20 cellular contexts compared by ENCODE assay signal in the genomic region with DNA sequence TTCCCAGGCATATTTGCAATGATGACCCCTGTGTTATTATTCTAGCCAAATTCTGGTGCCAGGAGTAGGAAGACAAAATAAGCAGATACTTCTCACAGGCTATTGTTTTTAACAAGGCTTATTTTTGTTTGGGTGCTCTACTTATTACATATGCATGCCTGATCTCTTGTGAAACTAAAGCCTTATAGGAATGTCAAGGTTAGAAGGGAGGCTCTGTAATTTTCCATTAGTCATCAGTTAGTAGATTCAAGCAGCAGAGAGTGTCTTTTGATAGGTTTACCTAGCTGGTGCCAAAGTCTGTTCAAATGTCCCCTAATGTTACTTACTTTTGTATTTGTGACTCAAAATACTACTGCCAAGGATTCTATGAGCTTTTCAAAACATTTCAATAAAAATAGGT. TPM values are rescaled to one million over a fixed set of nuclear protein-coding genes. Genes with fewer than 3 reads are reported as not detected.
DNase-seq lines count a peak whose midpoint lies in the region; ATAC-seq, FAIRE-seq and TF ChIP-seq lines count a peak whose summit lies in the region.
"Had no signal": no experiment of that assay in that cellular context is flagged by ENCODE, and none has a peak within 500 bp of the region (broad histone marks: within the 10 kb centered on the region; RNA-seq: fewer than 3 reads in every experiment).

No MANE protein-coding gene starts in this region.

- no TSS peak for BruUV-seq in HepG2 (replicated peaks; lab: Mats Ljungman, UMichigan)

- H3K9ac ChIP-seq in HepG2 (ENCODE audit: insufficient read depth, low read depth, low read length), result no peak overlapping the region

- H3K4me3 Mint-ChIP-seq in activated T-helper 1 cell treated with anti-CD3 and anti-CD28 coated beads, Interleukin-12 subunit alpha, Interleukin-12 subunit beta, Interleukin-2, Interleukin-4 antibody, amounts not matched to agents 30 ng/mL and 10 ng/mL and 1 ng/mL, durations not matched to agents 14 hours and 24 hours and 36 hours, result no peak overlapping the region
- H3K4me3 Mint-ChIP-seq in stimulated activated memory B cell treated with anti-CD40 and anti-IgM and Interleukin-4, amounts not matched to agents 10 μg/mL and 1 μg/mL and 100 μg/mL, for 72 hours, result no peak overlapping the region
- H3K4me3 Mint-ChIP-seq: activated naive CD4-positive, alpha-beta T cell treated with anti-CD3 and anti-CD28 coated beads, Interleukin-2, amount 10 ng/mL, durations not matched to agents 7 days and 5 days; CD14-positive monocyte; type B pancreatic cell had no signal

- H3K4me3 ChIP-seq in HepG2 (replicated peaks in 1 of 3; ENCODE audit: insufficient read depth in 1 of 3, low read depth in 2 of 3, low read length in 3 of 3), result no peak overlapping the region; a peak in 1 of 6 replicates
- no peak overlapping the region for H3K4me3 ChIP-seq in right lobe of liver
- H3K4me3 ChIP-seq in astrocyte of the cerebellum (ENCODE audit: low read depth, low read length), result no peak overlapping the region
- H3K4me3 ChIP-seq in uterus, result no peak overlapping the region
- H3K4me3 ChIP-seq: SK-N-MC, spleen had no signal

- DNase-seq in HepG2 (ENCODE audit: low spot score) (peak; percentile 88), right lobe of liver (no peak), astrocyte of the cerebellum (ENCODE audit: low read depth) (peak; percentile 23), iPS-NIHi7 (ENCODE audit: extremely low spot score) (peak; percentile 15), NCI-H1930 (lab: John Stamatoyannopoulos, UW) (no peak), uterus (no peak)
- DNase-seq in activated T-helper 1 cell treated with anti-CD3 and anti-CD28 coated beads, Interleukin-12 subunit alpha, Interleukin-12 subunit beta, Interleukin-2, Interleukin-4 antibody, amounts not matched to agents 30 ng/mL and 10 ng/mL and 1 ng/mL, durations not matched to agents 14 hours and 24 hours and 36 hours (ENCODE audit: low spot score), result no peak
- DNase-seq: 8988T; activated CD4-positive, alpha-beta T cell treated with anti-CD3 and anti-CD28 coated beads, Interleukin-2, amount 50 U/mL, for 1 hour; activated naive CD4-positive, alpha-beta T cell treated with anti-CD3 and anti-CD28 coated beads, Interleukin-2, amount 10 ng/mL, durations not matched to agents 7 days and 5 days; activated T-cell treated with anti-CD3 and anti-CD28 coated beads for 4 hours; hippocampal formation; Kasumi-1; NCI-H510A; spleen; stimulated activated naive CD4-positive, alpha-beta T cell treated with Interleukin-2 at 50 U/mL for 16 hours had no signal

- H4K20me1 ChIP-seq in HepG2 (ENCODE audit: insufficient read depth, low read length), result no peaks in the 10 kb centered on the region

- POLR2A ChIA-PET in HepG2 (lab: Yijun Ruan, JAX), result interaction anchor here (2.4 kb wide), 1 partner anchor 11 kb away, joined by 29 read pairs; the partner anchor contains the start of gene TMEM106B

- no peak for FAIRE-seq in HepG2 (lab: Jason Lieb, UNC)

- intact Hi-C loops in HepG2 (cut with micrococcal nuclease; ENCODE audit: unreplicated experiment) (loop anchor here (1.0 kb wide), 1 partner anchor 12 kb away; the partner anchor contains the start of gene TMEM106B), right lobe of liver (cut with DNase I) (no loop called here), uterus (cut with DNase I; ENCODE audit: low total_unique reads) (no loop called here)
- intact Hi-C loops in activated T-helper 1 cell treated with anti-CD3 and anti-CD28 coated beads, Interleukin-12 subunit alpha, Interleukin-12 subunit beta, Interleukin-2, Interleukin-4 antibody, amounts not matched to agents 30 ng/mL and 10 ng/mL and 1 ng/mL, durations not matched to agents 14 hours and 24 hours and 36 hours (cut with micrococcal nuclease), result no loop called here

- peak overlapping the region; percentile 45 for H3K4me2 ChIP-seq in HepG2 (ENCODE audit: low read depth, low read length)

- H2AFZ ChIP-seq in HepG2 (ENCODE audit: low read length), result peak overlapping the region; percentile 82

- TF ChIP-seq EP300 in HepG2 (IDR thresholded peaks at IDR 0.05; ENCODE audit: low read depth in 2 of 2, low read length in 2 of 2) (peak in 1 of 2 experiments; percentile 85; a peak in 2 of 4 replicates), HepG2 (CRISPR knock-in tag; IDR thresholded peaks at IDR 0.05; ENCODE audit: borderline replicate concordance) (no peak)

- TF ChIP-seq POLR2A in HepG2 (IDR thresholded peaks at IDR 0.05; ENCODE audit: insufficient read depth in 1 of 2, low read depth in 2 of 2, low read length in 2 of 2), result no peak
- no peak for TF ChIP-seq POLR2A in right lobe of liver (IDR thresholded peaks at IDR 0.05)
- no peak for TF ChIP-seq POLR2A in uterus (IDR thresholded peaks at IDR 0.05)

- ATAC-seq in HepG2 (peak; percentile 94), right lobe of liver (no peak)
- no peak for ATAC-seq in stimulated activated memory B cell treated with anti-CD40 and anti-IgM and Interleukin-4, amounts not matched to agents 10 μg/mL and 1 μg/mL and 100 μg/mL, for 72 hours

- CTCF ChIA-PET in HepG2 (lab: Yijun Ruan, JAX; ENCODE audit: low intra/inter-chr PET ratio, low total read pairs), result no interaction called here

- H3K36me3 ChIP-seq in HepG2 (replicated peaks in 1 of 2; ENCODE audit: control insufficient read depth in 1 of 2, insufficient read depth in 2 of 2, low read length in 2 of 2) (no peaks in the 10 kb centered on the region), right lobe of liver (no peaks in the 10 kb centered on the region), uterus (no peaks in the 10 kb centered on the region)
- H3K36me3 ChIP-seq: spleen had no signal

- H3K9me3 ChIP-seq in HepG2 (ENCODE audit: low read length), result no peaks in the 10 kb centered on the region
- H3K9me3 ChIP-seq in right lobe of liver, result no peaks in the 10 kb centered on the region
- H3K9me3 ChIP-seq in uterus, result no peaks in the 10 kb centered on the region
- H3K9me3 ChIP-seq: spleen had no signal

- H3K9me3 Mint-ChIP-seq in activated T-helper 1 cell treated with anti-CD3 and anti-CD28 coated beads, Interleukin-12 subunit alpha, Interleukin-12 subunit beta, Interleukin-2, Interleukin-4 antibody, amounts not matched to agents 30 ng/mL and 10 ng/mL and 1 ng/mL, durations not matched to agents 14 hours and 24 hours and 36 hours, result no peaks in the 10 kb centered on the region
- H3K9me3 Mint-ChIP-seq in stimulated activated memory B cell treated with anti-CD40 and anti-IgM and Interleukin-4, amounts not matched to agents 10 μg/mL and 1 μg/mL and 100 μg/mL, for 72 hours, result no peaks in the 10 kb centered on the region
- H3K9me3 Mint-ChIP-seq: activated naive CD4-positive, alpha-beta T cell treated with anti-CD3 and anti-CD28 coated beads, Interleukin-2, amount 10 ng/mL, durations not matched to agents 7 days and 5 days; type B pancreatic cell had no signal

- H3K4me1 ChIP-seq in HepG2 (ENCODE audit: insufficient read depth, low read length) (peaks cover 27% of the 10 kb centered on the region), right lobe of liver (no peaks in the 10 kb centered on the region), uterus (no peaks in the 10 kb centered on the region)
- H3K4me1 ChIP-seq: spleen had no signal

- H3K79me2 ChIP-seq in HepG2 (ENCODE audit: insufficient read depth, low read length), result no peaks in the 10 kb centered on the region

- peaks cover 16% of the 10 kb centered on the region for H3K27me3 Mint-ChIP-seq in activated T-helper 1 cell treated with anti-CD3 and anti-CD28 coated beads, Interleukin-12 subunit alpha, Interleukin-12 subunit beta, Interleukin-2, Interleukin-4 antibody, amounts not matched to agents 30 ng/mL and 10 ng/mL and 1 ng/mL, durations not matched to agents 14 hours and 24 hours and 36 hours (ENCODE audit: insufficient read depth)
- peaks cover 31% of the 10 kb centered on the region for H3K27me3 Mint-ChIP-seq in stimulated activated memory B cell treated with anti-CD40 and anti-IgM and Interleukin-4, amounts not matched to agents 10 μg/mL and 1 μg/mL and 100 μg/mL, for 72 hours
- H3K27me3 Mint-ChIP-seq: type B pancreatic cell had no signal

- H3K4me1 Mint-ChIP-seq in activated T-helper 1 cell treated with anti-CD3 and anti-CD28 coated beads, Interleukin-12 subunit alpha, Interleukin-12 subunit beta, Interleukin-2, Interleukin-4 antibody, amounts not matched to agents 30 ng/mL and 10 ng/mL and 1 ng/mL, durations not matched to agents 14 hours and 24 hours and 36 hours (ENCODE audit: low read depth), result no peaks in the 10 kb centered on the region
- no peaks in the 10 kb centered on the region for H3K4me1 Mint-ChIP-seq in stimulated activated memory B cell treated with anti-CD40 and anti-IgM and Interleukin-4, amounts not matched to agents 10 μg/mL and 1 μg/mL and 100 μg/mL, for 72 hours
- H3K4me1 Mint-ChIP-seq: activated naive CD4-positive, alpha-beta T cell treated with anti-CD3 and anti-CD28 coated beads, Interleukin-2, amount 10 ng/mL, durations not matched to agents 7 days and 5 days; CD14-positive monocyte had no signal

- H3K36me3 Mint-ChIP-seq in activated T-helper 1 cell treated with anti-CD3 and anti-CD28 coated beads, Interleukin-12 subunit alpha, Interleukin-12 subunit beta, Interleukin-2, Interleukin-4 antibody, amounts not matched to agents 30 ng/mL and 10 ng/mL and 1 ng/mL, durations not matched to agents 14 hours and 24 hours and 36 hours (ENCODE audit: low read depth), result no peaks in the 10 kb centered on the region
- no peaks in the 10 kb centered on the region for H3K36me3 Mint-ChIP-seq in stimulated activated memory B cell treated with anti-CD40 and anti-IgM and Interleukin-4, amounts not matched to agents 10 μg/mL and 1 μg/mL and 100 μg/mL, for 72 hours
- H3K36me3 Mint-ChIP-seq: activated naive CD4-positive, alpha-beta T cell treated with anti-CD3 and anti-CD28 coated beads, Interleukin-2, amount 10 ng/mL, durations not matched to agents 7 days and 5 days; CD14-positive monocyte; type B pancreatic cell had no signal

- no peak overlapping the region for H3K27ac Mint-ChIP-seq in activated T-helper 1 cell treated with anti-CD3 and anti-CD28 coated beads, Interleukin-12 subunit alpha, Interleukin-12 subunit beta, Interleukin-2, Interleukin-4 antibody, amounts not matched to agents 30 ng/mL and 10 ng/mL and 1 ng/mL, durations not matched to agents 14 hours and 24 hours and 36 hours
- H3K27ac Mint-ChIP-seq in stimulated activated memory B cell treated with anti-CD40 and anti-IgM and Interleukin-4, amounts not matched to agents 10 μg/mL and 1 μg/mL and 100 μg/mL, for 72 hours, result no peak overlapping the region
- H3K27ac Mint-ChIP-seq: activated naive CD4-positive, alpha-beta T cell treated with anti-CD3 and anti-CD28 coated beads, Interleukin-2, amount 10 ng/mL, durations not matched to agents 7 days and 5 days; CD14-positive monocyte; type B pancreatic cell had no signal

- H3K27ac ChIP-seq in HepG2 (ENCODE audit: extremely low read length, insufficient read depth, low read length) (peak overlapping the region; percentile 45), right lobe of liver (no peak overlapping the region), uterus (no peak overlapping the region)
- H3K27ac ChIP-seq: SK-N-MC, spleen had no signal

- TF ChIP-seq RAD21 in HepG2 (CRISPR knock-in tag; IDR thresholded peaks at IDR 0.05), result no peak

- in situ Hi-C loops in HepG2 (cut with HindIII; ENCODE audit: extremely low pct_ligation_motif_present, low pct_unique_long_range_greater_than_20kb) (no loop called here), astrocyte of the cerebellum (cut with HindIII; ENCODE audit: low sequenced_read_pairs) (no loop called here)

- no peak for TF ChIP-seq CTCF in HepG2 (CRISPR knock-in tag; IDR thresholded peaks at IDR 0.05)
- TF ChIP-seq CTCF in right lobe of liver (IDR thresholded peaks at IDR 0.05), result no peak
- no peak for TF ChIP-seq CTCF in astrocyte of the cerebellum (IDR thresholded peaks at IDR 0.05; ENCODE audit: low read depth, low read length, missing control alignments)
- no peak for TF ChIP-seq CTCF in uterus (IDR thresholded peaks at IDR 0.05)

- H3K27me3 ChIP-seq in HepG2 (ENCODE audit: control insufficient read depth in 1 of 2, insufficient read depth in 2 of 2, low read length in 2 of 2) (no peaks in the 10 kb centered on the region), right lobe of liver (no peaks in the 10 kb centered on the region), uterus (no peaks in the 10 kb centered on the region)
- H3K27me3 ChIP-seq: spleen had no signal

RNA-seq across cellular contexts. Expression of gene TMEM106B, which starts 11.7 kb away (rescaled TPM):
- total RNA-seq in HepG2 (2016; rRNA removed; fragmentation: Illumina TruSeq; extraction: Trizol), result 23.4 and 25.1 TPM in 2 replicates
- total RNA-seq in HepG2 (2016; cell fraction: cytosol; rRNA removed; fragmentation: Illumina TruSeq; extraction: Trizol; ENCODE audit: low read depth), result 3.8 and 6.2 TPM in 2 replicates
- total RNA-seq in HepG2 (2016; cell fraction: insoluble cytoplasmic fraction; rRNA removed; fragmentation: Illumina TruSeq; extraction: Trizol), result 18.5 and 22.2 TPM in 2 replicates
- 11.9 and 12.5 TPM in 2 replicates for total RNA-seq in HepG2 (2016; cell fraction: membrane; rRNA removed; fragmentation: Illumina TruSeq; extraction: Trizol)
- total RNA-seq in HepG2 (2016; cell fraction: nucleus; rRNA removed; fragmentation: Illumina TruSeq; extraction: Trizol), result 29.5 and 37.2 TPM in 2 replicates
- 16.8 and 17.7 TPM in 2 replicates for polyA plus RNA-seq in HepG2 (2011; rRNA removed)
- polyA plus RNA-seq in HepG2 (2011; cell fraction: cytosol; rRNA removed), result 8.2 and 15.0 TPM in 2 replicates
- 3.3 and 6.7 TPM in 2 replicates for polyA plus RNA-seq in HepG2 (2011; cell fraction: nucleus; rRNA removed)
- 22.8 and 23.5 TPM in 2 replicates for polyA plus RNA-seq in HepG2 (2012)
- 2.4 and 3.9 TPM in 2 replicates for polyA plus RNA-seq in HepG2 (2016; cell fraction: cytosol; fragmentation: Illumina TruSeq; extraction: Trizol; ENCODE audit: low read depth)
- 14.7 and 17.8 TPM in 2 replicates for polyA plus RNA-seq in HepG2 (2016; cell fraction: insoluble cytoplasmic fraction; fragmentation: Illumina TruSeq; extraction: Trizol; ENCODE audit: low read depth)
- 4.8 and 5.6 TPM in 2 replicates for polyA plus RNA-seq in HepG2 (2016; cell fraction: membrane; fragmentation: Illumina TruSeq; extraction: Trizol; ENCODE audit: low read depth)
- 24.5 and 24.8 TPM in 2 replicates for polyA plus RNA-seq in HepG2 (2016; cell fraction: nucleus; fragmentation: Illumina TruSeq; extraction: Trizol; ENCODE audit: insufficient read depth, low read depth)
- 6.9 and 7.6 TPM in 2 replicates for polyA minus RNA-seq in HepG2 (2011; rRNA and poly(A)+ RNA removed; ENCODE audit: low replicate concordance)
- 19.3 and 25.8 TPM in 2 replicates for polyA minus RNA-seq in HepG2 (2011; cell fraction: cytosol; rRNA and poly(A)+ RNA removed)
- 23.4 and 29.3 TPM in 2 replicates for polyA minus RNA-seq in HepG2 (2011; cell fraction: nucleus; rRNA and poly(A)+ RNA removed)
- total RNA-seq in right lobe of liver, result 10 to 100 TPM; 26.9 to 64.5 (median 31.7) TPM
- total RNA-seq in activated T-helper 1 cell treated with anti-CD3 and anti-CD28 coated beads, Interleukin-12 subunit alpha, Interleukin-12 subunit beta, Interleukin-2, Interleukin-4 antibody, amounts not matched to agents 30 ng/mL and 10 ng/mL and 1 ng/mL, durations not matched to agents 14 hours and 24 hours and 36 hours, result 23.4 and 25.1 TPM in 2 replicates
- 100 to 1,000 TPM in 1 of 4 donors, 10 to 100 TPM in 3; 65.4 to 215 (median 76.0) TPM for total RNA-seq in uterus

Comparison
In these comparisons a context has a peak if more than half of its experiments do, and no peak if none do; other contexts are left out.
1. DNase-seq: peak in HepG2 (single experiment), astrocyte of the cerebellum (single experiment) and iPS-NIHi7 (single experiment); none in right lobe of liver (0 of 3), NCI-H1930 (0 of 2), activated T-helper 1 cell treated with anti-CD3 and anti-CD28 coated beads, Interleukin-12 subunit alpha, Interleukin-12 subunit beta, Interleukin-2, Interleukin-4 antibody, amounts not matched to agents 30 ng/mL and 10 ng/mL and 1 ng/mL, durations not matched to agents 14 hours and 24 hours and 36 hours (single experiment) and uterus (0 of 2).